ENCODE assay signal across 37 cellular contexts in the genomic region with DNA sequence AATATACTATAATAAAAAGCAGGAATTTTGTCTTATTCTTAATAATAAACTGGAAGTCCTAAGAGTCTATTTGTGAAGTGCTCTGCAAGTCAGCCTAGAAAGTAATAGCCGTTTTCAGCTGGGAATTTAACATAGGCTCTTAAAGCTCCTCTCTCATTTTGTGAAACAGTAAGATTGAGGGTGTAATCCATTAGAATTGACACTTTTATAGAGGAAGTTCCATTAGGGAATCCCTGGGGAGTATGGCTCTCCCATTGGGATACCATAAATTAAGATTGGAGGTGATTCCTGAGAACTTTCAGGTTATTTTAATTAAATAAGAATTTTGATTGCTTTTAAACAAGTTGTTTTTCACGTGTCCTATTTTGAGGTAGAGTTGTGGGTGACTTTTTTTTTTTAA.
"Had no signal": no experiment of that assay in that cellular context is flagged by ENCODE, and none has a peak within 500 bp of the region (broad histone marks: within the 10 kb centered on the region; RNA-seq: fewer than 3 reads in every experiment).

No MANE protein-coding gene starts in this region.

- H3K4me1 ChIP-seq: colonic mucosa had no signal

- ATAC-seq: activated CD8-positive, alpha-beta memory T cell treated with anti-CD3 and anti-CD28 coated beads, Interleukin-2, amount 10 ng/mL, durations not matched to agents 7 days and 5 days; activated naive CD8-positive, alpha-beta T cell treated with anti-CD3 and anti-CD28 coated beads, Interleukin-2, amount 50 U/mL, for 24 hours; K562; Right ventricle myocardium inferior had no signal

- H3K27ac ChIP-seq: colonic mucosa, PC-9, RWPE1, VCaP had no signal

- H3K36me3 ChIP-seq: colonic mucosa had no signal

- H3K4me1 Mint-ChIP-seq: activated CD8-positive, alpha-beta memory T cell treated with anti-CD3 and anti-CD28 coated beads, Interleukin-2, amount 10 ng/mL, durations not matched to agents 7 days and 5 days; activated naive CD4-positive, alpha-beta T cell treated with anti-CD3 and anti-CD28 coated beads, Interleukin-2, amount 10 ng/mL, durations not matched to agents 7 days and 5 days; activated naive CD8-positive, alpha-beta T cell treated with anti-CD3 and anti-CD28 coated beads, Interleukin-2, amount 50 U/mL, for 24 hours; brain had no signal

- H3K27me3 ChIP-seq: colonic mucosa had no signal

- DNase-seq: activated B cell treated with CpG ODN at 0.5 μM for 24 hours; activated CD4-positive, alpha-beta memory T cell treated with anti-CD3 and anti-CD28 coated beads, Interleukin-2, amount 10 ng/mL, durations not matched to agents 7 days and 5 days; activated CD4-positive, alpha-beta T cell treated with anti-CD3 and anti-CD28 coated beads for 4 hours; activated CD4-positive, alpha-beta T cell treated with anti-CD3 and anti-CD28 coated beads, Interleukin-2, amount 50 U/mL, for 1 hour; activated CD4-positive, CD25-positive, alpha-beta regulatory T cell treated with anti-CD3 and anti-CD28 coated beads, Interleukin-2, amount 50 U/mL, for 72 hours; activated CD8-positive, alpha-beta memory T cell treated with anti-CD3 and anti-CD28 coated beads for 24 hours; activated CD8-positive, alpha-beta memory T cell treated with anti-CD3 and anti-CD28 coated beads, Interleukin-2, amount 10 ng/mL, durations not matched to agents 7 days and 5 days; activated CD8-positive, alpha-beta memory T cell treated with anti-CD3 and anti-CD28 coated beads, Interleukin-2, amount 50 U/mL, for 48 hours; activated effector memory CD4-positive, alpha-beta T cell treated with Interleukin-2 at 50 U/mL for 16 hours; activated naive CD4-positive, alpha-beta T cell treated with anti-CD3 and anti-CD28 coated beads, Interleukin-2, amount 10 ng/mL, durations not matched to agents 7 days and 5 days; activated naive CD8-positive, alpha-beta T cell treated with anti-CD3 and anti-CD28 coated beads, Interleukin-2, amount 50 U/mL, for 24 hours; activated T-cell treated with anti-CD3 and anti-CD28 coated beads, Interleukin-2, amount 50 U/mL, for 48 hours; anterior cingulate cortex; central memory CD4-positive, alpha-beta T cell; colonic mucosa; NCI-H1048; NCI-H1105 treated with DMSO at 0.1 percent for 48 hours; NCI-H146; NCI-H187; NCI-H2029 treated with DMSO at 0.1 percent for 48 hours; NCI-H345; NCI-H510A; NCI-H526; NCI-H774; NK-92 treated with Interleukin-12 subunit alpha and Interleukin-12 subunit beta, amount 100 ng/mL, for 24 hours; PC-9; SIG-M5; SW 1271; T-helper 1 cell; T-helper 2 cell; T-helper 9 cell had no signal

- H3K4me3 ChIP-seq: colonic mucosa, K562, PC-9 had no signal

- H3K27ac Mint-ChIP-seq: activated B cell treated with CpG ODN at 0.5 μM for 24 hours; activated CD4-positive, alpha-beta memory T cell treated with anti-CD3 and anti-CD28 coated beads, Interleukin-2, amount 10 ng/mL, durations not matched to agents 7 days and 5 days; activated CD8-positive, alpha-beta memory T cell treated with anti-CD3 and anti-CD28 coated beads, Interleukin-2, amount 10 ng/mL, durations not matched to agents 7 days and 5 days; activated naive CD4-positive, alpha-beta T cell treated with anti-CD3 and anti-CD28 coated beads, Interleukin-2, amount 10 ng/mL, durations not matched to agents 7 days and 5 days; activated naive CD8-positive, alpha-beta T cell; brain had no signal

- H3K4me3 Mint-ChIP-seq: activated B cell treated with CpG ODN at 0.5 μM for 24 hours; activated CD4-positive, alpha-beta memory T cell treated with anti-CD3 and anti-CD28 coated beads, Interleukin-2, amount 10 ng/mL, durations not matched to agents 7 days and 5 days; activated CD8-positive, alpha-beta memory T cell treated with anti-CD3 and anti-CD28 coated beads, Interleukin-2, amount 10 ng/mL, durations not matched to agents 7 days and 5 days; activated naive CD4-positive, alpha-beta T cell treated with anti-CD3 and anti-CD28 coated beads, Interleukin-2, amount 10 ng/mL, durations not matched to agents 7 days and 5 days; activated naive CD8-positive, alpha-beta T cell; activated naive CD8-positive, alpha-beta T cell treated with anti-CD3 and anti-CD28 coated beads, Interleukin-2, amount 50 U/mL, for 24 hours; brain had no signal

- H3K27me3 Mint-ChIP-seq: activated B cell treated with CpG ODN at 0.5 μM for 24 hours; activated CD4-positive, alpha-beta memory T cell treated with anti-CD3 and anti-CD28 coated beads, Interleukin-2, amount 10 ng/mL, durations not matched to agents 7 days and 5 days; activated CD8-positive, alpha-beta memory T cell treated with anti-CD3 and anti-CD28 coated beads, Interleukin-2, amount 10 ng/mL, durations not matched to agents 7 days and 5 days; activated naive CD4-positive, alpha-beta T cell treated with anti-CD3 and anti-CD28 coated beads, Interleukin-2, amount 10 ng/mL, durations not matched to agents 7 days and 5 days; activated naive CD8-positive, alpha-beta T cell; activated naive CD8-positive, alpha-beta T cell treated with anti-CD3 and anti-CD28 coated beads, Interleukin-2, amount 50 U/mL, for 24 hours; brain had no signal

- H3K9me3 ChIP-seq: colonic mucosa had no signal
